In the genomic region with DNA sequence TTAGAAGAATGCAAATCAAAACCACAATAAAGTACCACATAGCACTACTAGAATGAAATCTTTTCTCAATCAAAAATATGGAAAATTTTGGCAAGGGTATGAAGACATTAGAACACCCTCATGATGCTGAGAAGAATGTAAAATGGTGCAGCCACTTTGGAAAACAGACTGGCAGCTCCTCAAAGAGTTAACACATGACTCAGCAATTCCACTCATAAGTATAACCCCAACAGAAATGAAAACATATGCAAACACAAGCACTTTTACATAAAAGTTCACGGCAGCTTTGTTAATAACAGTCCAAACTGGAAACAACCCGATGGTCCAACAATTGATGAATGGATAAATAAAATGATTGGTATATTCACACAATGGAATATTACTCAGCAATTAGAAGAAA, we compare ENCODE assay signal across 27 cellular contexts.
"Had no signal": no experiment of that assay in that cellular context is flagged by ENCODE, and none has a peak within 500 bp of the region (broad histone marks: within the 10 kb centered on the region; RNA-seq: fewer than 3 reads in every experiment).

No MANE protein-coding gene starts in this region.

- H3K36me3 ChIP-seq: stomach, suprapubic skin, thoracic aorta, thyroid gland, tibial artery, tibial nerve, transverse colon, upper lobe of left lung, upper lobe of right lung, uterus, vagina had no signal

- H3K27me3 ChIP-seq: stomach, suprapubic skin, testis, thyroid gland, tibial artery, tibial nerve, transverse colon, upper lobe of left lung, upper lobe of right lung, uterus, vagina had no signal

- ATAC-seq: stimulated activated effector memory CD8-positive, alpha-beta T cell treated with anti-CD3 and anti-CD28 coated beads, Interleukin-12 subunit alpha, Interleukin-12 subunit beta, amount 100 ng/mL, for 72 hours; stimulated activated memory B cell treated with anti-CD40 and anti-IgM and Interleukin-4, amounts not matched to agents 10 μg/mL and 1 μg/mL and 100 μg/mL, for 72 hours; stimulated activated naive B cell treated with anti-CD40 and anti-IgM and Interleukin-4, amounts not matched to agents 10 μg/mL and 1 μg/mL and 100 μg/mL, for 72 hours; stimulated activated naive CD8-positive, alpha-beta T cell treated with anti-CD3 and anti-CD28 coated beads, Interleukin-15, amount 100 ng/mL, for 72 hours; stimulated activated naive CD8-positive, alpha-beta T cell treated with anti-CD3 and anti-CD28 coated beads, Interleukin-15, Interleukin-2, amounts not matched to agents 100 U/mL and 50 U/mL, for 24 hours; upper lobe of right lung had no signal

- H3K4me1 ChIP-seq: stomach, suprapubic skin, testis, thyroid gland, tibial artery, tibial nerve, transverse colon, upper lobe of left lung, upper lobe of right lung, uterus, vagina had no signal

- H3K27ac ChIP-seq: stomach, suprapubic skin, testis, thoracic aorta, thyroid gland, tibial artery, tibial nerve, transverse colon, upper lobe of left lung, upper lobe of right lung, uterus, vagina had no signal

- FAIRE-seq: urothelium cell line had no signal

- DNase-seq: stimulated activated CD4-positive, alpha-beta T cell treated with anti-CD3 and anti-CD28 coated beads, Interleukin-2, amount 100 ng/mL, for 48 hours; stimulated activated CD4-positive, alpha-beta T cell treated with anti-CD3 and anti-CD28 coated beads, Interleukin-4, amount 100 ng/mL, for 1 hour; stimulated activated CD4-positive, alpha-beta T cell treated with anti-CD3 and anti-CD28 coated beads, Interleukin-4, amount 100 ng/mL, for 24 hours; stimulated activated CD4-positive, alpha-beta T cell treated with anti-CD3 and anti-CD28 coated beads, Interleukin-4, amount 100 ng/mL, for 4 hours; stimulated activated CD8-positive, alpha-beta memory T cell treated with anti-CD3 and anti-CD28 coated beads, Interleukin-4, amount 100 ng/mL, for 48 hours; stimulated activated naive B cell treated with anti-CD40 and anti-IgM and Interleukin-4, amounts not matched to agents 10 μg/mL and 1 μg/mL and 100 μg/mL, for 72 hours; stimulated activated naive CD4-positive, alpha-beta T cell; stimulated activated naive CD4-positive, alpha-beta T cell treated with Interleukin-2 at 50 U/mL for 16 hours; stimulated activated naive CD8-positive, alpha-beta T cell treated with anti-CD3 and anti-CD28 coated beads, Interleukin-15, amount 100 ng/mL, for 72 hours; stimulated activated naive CD8-positive, alpha-beta T cell treated with anti-CD3 and anti-CD28 coated beads, Interleukin-15, Interleukin-2, amounts not matched to agents 100 U/mL and 50 U/mL, for 24 hours; stomach; substantia nigra; testis; thyroid gland; tibial artery; transverse colon; trophoblast cell; upper lobe of left lung; upper lobe of right lung; uterus had no signal

- H3K4me3 ChIP-seq: stomach, suprapubic skin, testis, thoracic aorta, thyroid gland, tibial artery, tibial nerve, transverse colon, upper lobe of left lung, upper lobe of right lung, uterus, vagina had no signal

- H3K9me3 ChIP-seq: stomach, suprapubic skin, testis, thoracic aorta, thyroid gland, tibial artery, tibial nerve, transverse colon, upper lobe of left lung, upper lobe of right lung, uterus, vagina had no signal
